In genomic region chr2:173354073-173354600, GRCh38 we compare ENCODE assay signal across 8 cellular contexts. TPM values are rescaled to one million over a fixed set of nuclear protein-coding genes. Genes with fewer than 3 reads are reported as not detected.
DNase-seq lines count a peak whose midpoint lies in the region; ATAC-seq and TF ChIP-seq lines count a peak whose summit lies in the region.

No MANE protein-coding gene starts in this region.

- peaks cover 46% of the 10 kb centered on the region for H3K4me1 Mint-ChIP-seq in T-helper 1 cell treated with Interleukin-12 subunit alpha and Interleukin-12 subunit beta and Interleukin-4 antibody, amounts not matched to agents 30 μg/mL and 1 μg/mL, for 36 hours (ENCODE audit: low read depth)
- H3K4me1 Mint-ChIP-seq in glutamatergic neuron (ENCODE audit: low read depth, unreplicated experiment): no peaks in the 10 kb centered on the region

- H3K27me3 ChIP-seq in DND-41 (ENCODE audit: insufficient read depth, low read length, poor library complexity) (no peaks in the 10 kb centered on the region), skeletal muscle tissue (ENCODE audit: control insufficient read depth in 3 of 3, insufficient read depth in 3 of 3, low read length in 3 of 3) (peaks cover 0 to 31% (median 14%) of the 10 kb centered on the region in 3 donors)

- H4K20me1 ChIP-seq in DND-41 (ENCODE audit: insufficient read depth, low read length): peaks cover 32% of the 10 kb centered on the region

- H3K4me2 ChIP-seq in DND-41 (ENCODE audit: insufficient read depth, low read length): peak overlapping the region; percentile 76

- H3K79me2 ChIP-seq in DND-41 (ENCODE audit: insufficient read depth, low read length): peaks cover 60% of the 10 kb centered on the region

- peak overlapping the region; percentile 95 for H3K27ac Mint-ChIP-seq in T-helper 1 cell treated with Interleukin-12 subunit alpha and Interleukin-12 subunit beta and Interleukin-4 antibody, amounts not matched to agents 30 μg/mL and 1 μg/mL, for 36 hours
- H3K27ac Mint-ChIP-seq in glutamatergic neuron (ENCODE audit: unreplicated experiment): peak overlapping the region; percentile 68

- ATAC-seq in DND-41 (ENCODE audit: insufficient read depth, low read depth) (peak; percentile 67), GM19395 (IDR thresholded peaks at IDR 0.05; ENCODE audit: unreplicated experiment) (peak; percentile 61), HG03439 (IDR thresholded peaks at IDR 0.05; ENCODE audit: unreplicated experiment) (peak; percentile 49)

- H3K36me3 ChIP-seq in DND-41 (ENCODE audit: insufficient read depth, low read length) (peaks cover 32% of the 10 kb centered on the region), skeletal muscle tissue (ENCODE audit: control insufficient read depth in 3 of 3, insufficient read depth in 3 of 3, low read length in 3 of 3) (no peaks in the 10 kb centered on the region)

- H3K4me1 ChIP-seq in DND-41 (ENCODE audit: insufficient read depth, low read length): peaks cover 53% of the 10 kb centered on the region
- peaks cover 10 to 19% (median 11%) of the 10 kb centered on the region in 3 donors for H3K4me1 ChIP-seq in skeletal muscle tissue (ENCODE audit: control insufficient read depth in 3 of 3, insufficient read depth in 3 of 3, low read length in 3 of 3)

- H3K36me3 Mint-ChIP-seq in T-helper 1 cell treated with Interleukin-12 subunit alpha and Interleukin-12 subunit beta and Interleukin-4 antibody, amounts not matched to agents 30 μg/mL and 1 μg/mL, for 36 hours (ENCODE audit: low read depth): peaks cover 7% of the 10 kb centered on the region
- H3K36me3 Mint-ChIP-seq in glutamatergic neuron (ENCODE audit: unreplicated experiment): no peaks in the 10 kb centered on the region

- peak overlapping the region; percentile 97 for H2AFZ ChIP-seq in DND-41 (ENCODE audit: low read depth, low read length)

- H3K4me3 Mint-ChIP-seq in T-helper 1 cell treated with Interleukin-12 subunit alpha and Interleukin-12 subunit beta and Interleukin-4 antibody, amounts not matched to agents 30 μg/mL and 1 μg/mL, for 36 hours: peak overlapping the region; percentile 92
- H3K4me3 Mint-ChIP-seq in glutamatergic neuron (ENCODE audit: unreplicated experiment): peak overlapping the region; percentile 93

- H3K9ac ChIP-seq in DND-41 (ENCODE audit: low read depth, low read length) (peak overlapping the region; percentile 99), skeletal muscle tissue (ENCODE audit: low read depth in 1 of 3, low read length in 3 of 3) (peak overlapping the region; percentile 72 to 83 (median 79))

- peak overlapping the region; percentile 67 to 98 for H3K4me3 ChIP-seq in DND-41 (ENCODE audit: low read depth in 1 of 2, low read length in 2 of 2)
- peak overlapping the region; percentile 72 to 89 (median 81) for H3K4me3 ChIP-seq in skeletal muscle tissue (ENCODE audit: low read length in 3 of 3)

- no peak for TF ChIP-seq CTCF in DND-41 (IDR thresholded peaks at IDR 0.05; ENCODE audit: borderline replicate concordance, extremely low read depth, low read length, poor library complexity, severe bottlenecking)
- no peak for TF ChIP-seq CTCF in glutamatergic neuron (IDR thresholded peaks at IDR 0.05; ENCODE audit: partially characterized antibody, unreplicated experiment)

- H3K27me3 Mint-ChIP-seq in T-helper 1 cell treated with Interleukin-12 subunit alpha and Interleukin-12 subunit beta and Interleukin-4 antibody, amounts not matched to agents 30 μg/mL and 1 μg/mL, for 36 hours (ENCODE audit: low read depth): peaks cover 6% of the 10 kb centered on the region
- peaks cover 3% of the 10 kb centered on the region for H3K27me3 Mint-ChIP-seq in glutamatergic neuron (ENCODE audit: unreplicated experiment)

- H3K9me3 ChIP-seq in DND-41 (ENCODE audit: insufficient read depth, low read length, severe bottlenecking) (no peaks in the 10 kb centered on the region), skeletal muscle tissue (ENCODE audit: control insufficient read depth in 3 of 3, low read length in 3 of 3) (no peaks in the 10 kb centered on the region)

- peak; percentile 85 for DNase-seq in DND-41
- DNase-seq in glutamatergic neuron: no peak
- DNase-seq in effector CD4-positive, alpha-beta T cell: no peak
- DNase-seq in cerebellar nuclear complex (lab: John Stamatoyannopoulos, UW): no peak

- H3K27ac ChIP-seq in DND-41 (ENCODE audit: low read length) (peak overlapping the region; percentile 100), skeletal muscle tissue (ENCODE audit: low read depth, low read length) (peak overlapping the region; percentile 80)

- no peaks in the 10 kb centered on the region for H3K9me3 Mint-ChIP-seq in T-helper 1 cell treated with Interleukin-12 subunit alpha and Interleukin-12 subunit beta and Interleukin-4 antibody, amounts not matched to agents 30 μg/mL and 1 μg/mL, for 36 hours
- H3K9me3 Mint-ChIP-seq in glutamatergic neuron (ENCODE audit: unreplicated experiment): peaks cover 2% of the 10 kb centered on the region

RNA-seq across cellular contexts. Expression of gene CDCA7, which starts 0.5 kb away (rescaled TPM):
- total RNA-seq in glutamatergic neuron (ENCODE audit: unreplicated experiment): 3.2 TPM
- 9.9 TPM for total RNA-seq in skeletal muscle tissue
